ENCODE assay signal across 14 cellular contexts in genomic region chr5:66697796-66698564, GRCh38.
A peak's percentile ranks its signal among the peaks of the same experiment; 100 is the strongest.
DNase-seq lines count a peak whose midpoint lies in the region; ATAC-seq and TF ChIP-seq lines count a peak whose summit lies in the region.
"Had no signal": no experiment of that assay in that cellular context is flagged by ENCODE, and none has a peak within 500 bp of the region (broad histone marks: within the 10 kb centered on the region; RNA-seq: fewer than 3 reads in every experiment).

No MANE protein-coding gene starts in this region.

- peaks cover 4% of the 10 kb centered on the region for H3K27me3 ChIP-seq in RWPE2 (ENCODE audit: insufficient read depth, poor library complexity, severe bottlenecking)
- H3K27me3 ChIP-seq in lower lobe of right lung (ENCODE audit: low read depth): no peaks in the 10 kb centered on the region
- H3K27me3 ChIP-seq in upper lobe of right lung: no peaks in the 10 kb centered on the region
- H3K27me3 ChIP-seq in osteoblast (ENCODE audit: insufficient read depth, low read length): no peaks in the 10 kb centered on the region
- no peaks in the 10 kb centered on the region for H3K27me3 ChIP-seq in esophagus muscularis mucosa
- H3K27me3 ChIP-seq: BE2C had no signal

- ATAC-seq in RWPE2 (ENCODE audit: low read depth) (peak; percentile 40; the same call in 1 of the 3 replicates), lower lobe of right lung (peak; percentile 21 to 41), upper lobe of right lung (peak; percentile 14), HG02610 (IDR thresholded peaks at IDR 0.05; ENCODE audit: unreplicated experiment) (no peak)
- ATAC-seq: GM12878, HCT116 had no signal

- H3K4me2 ChIP-seq in osteoblast (ENCODE audit: insufficient read depth, low read length): no peak overlapping the region

- H3K9me3 ChIP-seq in RWPE2 (ENCODE audit: severe bottlenecking) (no peaks in the 10 kb centered on the region), lower lobe of right lung (no peaks in the 10 kb centered on the region), upper lobe of right lung (no peaks in the 10 kb centered on the region), osteoblast (ENCODE audit: low read depth, low read length) (no peaks in the 10 kb centered on the region), esophagus muscularis mucosa (no peaks in the 10 kb centered on the region)
- H3K9me3 ChIP-seq: BE2C had no signal

- no peak for TF ChIP-seq POLR2A in esophagus muscularis mucosa (IDR thresholded peaks at IDR 0.05; ENCODE audit: low read depth)

- no peaks in the 10 kb centered on the region for H4K20me1 ChIP-seq in osteoblast (ENCODE audit: insufficient read depth, low read length)

- no peak for TF ChIP-seq EP300 in esophagus muscularis mucosa (IDR thresholded peaks at IDR 0.05)

- intact Hi-C loops in lower lobe of right lung (cut with DNase I): no loop called here
- intact Hi-C loops in upper lobe of right lung (cut with DNase I): no loop called here
- intact Hi-C loops in esophagus muscularis mucosa (cut with DNase I): no loop called here

- TF ChIP-seq CTCF in RWPE2 (IDR thresholded peaks at IDR 0.05; ENCODE audit: poor library complexity, severe bottlenecking) (no peak), lower lobe of right lung (IDR thresholded peaks at IDR 0.05) (no peak), upper lobe of right lung (IDR thresholded peaks at IDR 0.05) (no peak), osteoblast (IDR thresholded peaks at IDR 0.05; ENCODE audit: extremely low read depth, low read depth, low read length) (no peak), esophagus muscularis mucosa (IDR thresholded peaks at IDR 0.05) (no peak)

- H3K4me3 ChIP-seq in RWPE2 (ENCODE audit: severe bottlenecking) (no peak overlapping the region), lower lobe of right lung (no peak overlapping the region), upper lobe of right lung (no peak overlapping the region), osteoblast (ENCODE audit: insufficient read depth, low read length) (no peak overlapping the region), esophagus muscularis mucosa (no peak overlapping the region)
- H3K4me3 ChIP-seq: GM12878, GM23248 had no signal

- DNase-seq in OCI-M1 (lab: John Stamatoyannopoulos, UW): peak; percentile 23
- no peak for DNase-seq in RWPE2 (ENCODE audit: low spot score)
- no peak for DNase-seq in lower lobe of right lung
- DNase-seq in upper lobe of right lung: no peak
- no peak for DNase-seq in osteoblast (ENCODE audit: insufficient read length, low spot score, missing footprints)
- DNase-seq in esophagus muscularis mucosa (ENCODE audit: extremely low spot score): no peak
- DNase-seq: BE2C; CD4-positive, alpha-beta memory T cell; DMS79; GM23248 had no signal

- no peaks in the 10 kb centered on the region for H3K4me1 ChIP-seq in RWPE2 (ENCODE audit: insufficient read depth, poor library complexity, severe bottlenecking)
- H3K4me1 ChIP-seq in lower lobe of right lung: no peaks in the 10 kb centered on the region
- no peaks in the 10 kb centered on the region for H3K4me1 ChIP-seq in upper lobe of right lung
- H3K4me1 ChIP-seq in osteoblast (ENCODE audit: insufficient read depth, low read length): no peaks in the 10 kb centered on the region
- H3K4me1 ChIP-seq in esophagus muscularis mucosa: no peaks in the 10 kb centered on the region
- H3K4me1 ChIP-seq: BE2C had no signal

- H3K36me3 ChIP-seq in RWPE2 (ENCODE audit: low read depth): no peaks in the 10 kb centered on the region
- H3K36me3 ChIP-seq in lower lobe of right lung: no peaks in the 10 kb centered on the region
- no peaks in the 10 kb centered on the region for H3K36me3 ChIP-seq in upper lobe of right lung
- no peaks in the 10 kb centered on the region for H3K36me3 ChIP-seq in osteoblast (ENCODE audit: insufficient read depth, low read length)
- no peaks in the 10 kb centered on the region for H3K36me3 ChIP-seq in esophagus muscularis mucosa
- H3K36me3 ChIP-seq: BE2C had no signal

- no peak overlapping the region for H3K27ac ChIP-seq in RWPE2 (ENCODE audit: poor library complexity, severe bottlenecking)
- H3K27ac ChIP-seq in lower lobe of right lung: no peak overlapping the region
- no peak overlapping the region for H3K27ac ChIP-seq in upper lobe of right lung
- H3K27ac ChIP-seq in osteoblast (ENCODE audit: low read depth, low read length): no peak overlapping the region
- H3K27ac ChIP-seq in esophagus muscularis mucosa (replicated peaks in 1 of 4): no peak overlapping the region
- H3K27ac ChIP-seq: C4-2B, GM23248 had no signal

- no peak overlapping the region for H2AFZ ChIP-seq in osteoblast (ENCODE audit: low read length)
- H2AFZ ChIP-seq: GM23248 had no signal

- no peaks in the 10 kb centered on the region for H3K79me2 ChIP-seq in osteoblast (ENCODE audit: insufficient read depth, low read length)

- 86% methylated on average over 6 of the region's 6 CpGs for WGBS in esophagus muscularis mucosa
